32 cellular contexts compared by ENCODE assay signal in the genomic region with DNA sequence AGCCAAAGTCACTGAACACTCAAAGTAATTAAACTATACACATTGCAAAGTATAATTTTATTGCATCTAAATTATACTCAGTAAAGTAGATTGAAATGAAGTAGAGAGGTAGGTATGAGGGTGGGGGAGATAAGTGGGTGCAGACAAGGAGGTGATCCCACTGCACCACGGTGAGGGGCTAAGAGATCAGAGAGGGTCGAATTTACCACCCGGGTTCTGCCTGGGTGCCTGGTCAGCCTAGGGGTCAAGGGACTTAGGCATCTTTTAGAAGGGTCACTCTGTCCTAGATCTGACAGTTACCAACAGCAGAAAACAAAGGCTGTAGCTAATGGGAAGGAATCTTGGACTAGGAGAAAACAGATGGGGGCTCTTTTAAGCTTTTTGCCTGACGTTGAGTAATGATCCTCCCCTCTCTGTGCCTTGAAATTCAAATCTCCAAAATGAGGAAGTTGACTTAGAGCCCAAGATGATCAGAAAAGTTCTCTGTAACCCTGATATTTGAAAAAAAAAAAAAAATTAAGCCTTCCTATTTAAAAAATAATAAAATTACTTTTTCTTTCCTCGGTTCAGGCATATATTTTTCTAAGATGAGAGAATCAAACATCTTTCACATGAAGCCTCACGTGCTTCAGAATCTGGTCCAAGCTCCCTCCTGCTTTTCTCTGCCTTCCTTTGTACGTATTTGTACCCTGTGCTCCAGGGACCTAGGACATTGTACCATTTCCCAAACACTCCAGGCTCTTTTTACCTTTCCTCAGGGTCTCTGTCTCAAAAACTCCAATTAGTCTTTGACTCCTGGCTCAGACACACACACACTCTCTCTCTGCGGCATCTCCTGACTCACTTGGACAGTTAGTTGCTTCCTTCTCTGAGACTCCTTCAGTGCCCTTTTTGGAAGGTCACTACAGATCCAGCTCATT.
"Had no signal": no experiment of that assay in that cellular context is flagged by ENCODE, and none has a peak within 500 bp of the region (broad histone marks: within the 10 kb centered on the region; RNA-seq: fewer than 3 reads in every experiment).

No MANE protein-coding gene starts in this region.

- H3K9ac ChIP-seq: parathyroid adenoma had no signal

- H3K79me2 ChIP-seq: parathyroid adenoma had no signal

- H3K27ac ChIP-seq: gastrocnemius medialis, left ventricle myocardium inferior, parathyroid adenoma, psoas muscle, sigmoid colon, upper lobe of left lung, vagina had no signal

- H3K4me3 Mint-ChIP-seq: activated CD4-positive, alpha-beta T cell treated with anti-CD3 and anti-CD28 coated beads for 36 hours; activated CD8-positive, alpha-beta memory T cell treated with anti-CD3 and anti-CD28 coated beads, Interleukin-2, amount 10 ng/mL, durations not matched to agents 7 days and 5 days; activated CD8-positive, alpha-beta T cell treated with anti-CD3 and anti-CD28 coated beads, Interleukin-2, amount 10 ng/mL, durations not matched to agents 7 days and 5 days; activated naive CD4-positive, alpha-beta T cell treated with anti-CD3 and anti-CD28 coated beads, Interleukin-2, amount 50 U/mL, for 24 hours; activated naive CD8-positive, alpha-beta T cell treated with anti-CD3 and anti-CD28 coated beads, Interleukin-2, amount 50 U/mL, for 24 hours; effector memory CD8-positive, alpha-beta T cell; nephron; stimulated activated memory B cell treated with anti-CD40 and anti-IgM and Interleukin-4, amounts not matched to agents 10 μg/mL and 1 μg/mL and 100 μg/mL, for 72 hours; stimulated activated naive CD8-positive, alpha-beta T cell treated with anti-CD3 and anti-CD28 coated beads, Interleukin-15, amount 100 ng/mL, for 72 hours had no signal

- DNase-seq: activated CD4-positive, alpha-beta T cell treated with anti-CD3 and anti-CD28 coated beads for 36 hours; activated CD4-positive, CD25-positive, alpha-beta regulatory T cell; activated CD8-positive, alpha-beta memory T cell treated with anti-CD3 and anti-CD28 coated beads, Interleukin-2, amount 10 ng/mL, durations not matched to agents 7 days and 5 days; activated CD8-positive, alpha-beta T cell treated with anti-CD3 and anti-CD28 coated beads, Interleukin-2, amount 10 ng/mL, durations not matched to agents 7 days and 5 days; activated naive CD8-positive, alpha-beta T cell treated with anti-CD3 and anti-CD28 coated beads, Interleukin-2, amount 50 U/mL, for 24 hours; activated T-cell treated with anti-CD3 and anti-CD28 coated beads, Interleukin-2, amount 50 U/mL, for 48 hours; amygdala; caudate nucleus; cortex of kidney; effector memory CD8-positive, alpha-beta T cell; erythroblast; gastrocnemius medialis; glutamatergic neuron; left ventricle myocardium inferior; mesendoderm; nucleus accumbens; psoas muscle; sigmoid colon; small intestine; stimulated activated CD4-positive, alpha-beta T cell treated with anti-CD3 and anti-CD28 coated beads, Interleukin-4, amount 100 ng/mL, for 4 hours; stimulated activated CD8-positive, alpha-beta memory T cell treated with anti-CD3 and anti-CD28 coated beads, Interleukin-4, amount 100 ng/mL, for 48 hours; stimulated activated naive CD8-positive, alpha-beta T cell treated with anti-CD3 and anti-CD28 coated beads, Interleukin-15, amount 100 ng/mL, for 72 hours; substantia nigra; T1000; upper lobe of left lung had no signal

- H3K4me1 ChIP-seq: gastrocnemius medialis, parathyroid adenoma, psoas muscle, sigmoid colon, upper lobe of left lung, vagina had no signal

- H3K27me3 ChIP-seq: sigmoid colon, upper lobe of left lung, vagina had no signal

- ATAC-seq: activated CD4-positive, alpha-beta T cell treated with anti-CD3 and anti-CD28 coated beads for 36 hours; activated CD8-positive, alpha-beta memory T cell treated with anti-CD3 and anti-CD28 coated beads, Interleukin-2, amount 10 ng/mL, durations not matched to agents 7 days and 5 days; activated CD8-positive, alpha-beta T cell treated with anti-CD3 and anti-CD28 coated beads, Interleukin-2, amount 10 ng/mL, durations not matched to agents 7 days and 5 days; activated naive CD8-positive, alpha-beta T cell treated with anti-CD3 and anti-CD28 coated beads, Interleukin-2, amount 50 U/mL, for 24 hours; effector memory CD8-positive, alpha-beta T cell; gastrocnemius medialis; psoas muscle; stimulated activated memory B cell treated with anti-CD40 and anti-IgM and Interleukin-4, amounts not matched to agents 10 μg/mL and 1 μg/mL and 100 μg/mL, for 72 hours; stimulated activated naive CD8-positive, alpha-beta T cell treated with anti-CD3 and anti-CD28 coated beads, Interleukin-15, amount 100 ng/mL, for 72 hours had no signal

- H3K36me3 Mint-ChIP-seq: activated CD8-positive, alpha-beta memory T cell treated with anti-CD3 and anti-CD28 coated beads, Interleukin-2, amount 10 ng/mL, durations not matched to agents 7 days and 5 days; activated naive CD4-positive, alpha-beta T cell treated with anti-CD3 and anti-CD28 coated beads, Interleukin-2, amount 50 U/mL, for 24 hours; stimulated activated memory B cell treated with anti-CD40 and anti-IgM and Interleukin-4, amounts not matched to agents 10 μg/mL and 1 μg/mL and 100 μg/mL, for 72 hours had no signal

- H3K4me3 ChIP-seq: gastrocnemius medialis, left ventricle myocardium inferior, lung, psoas muscle, sigmoid colon, upper lobe of left lung, vagina had no signal

- H3K9me3 ChIP-seq: gastrocnemius medialis, psoas muscle, sigmoid colon, upper lobe of left lung, vagina had no signal

- H3K9me3 Mint-ChIP-seq: activated naive CD4-positive, alpha-beta T cell treated with anti-CD3 and anti-CD28 coated beads, Interleukin-2, amount 50 U/mL, for 24 hours; activated naive CD8-positive, alpha-beta T cell treated with anti-CD3 and anti-CD28 coated beads, Interleukin-2, amount 50 U/mL, for 24 hours; activated T-helper 2 cell treated with anti-CD3 and anti-CD28 coated beads, Interferon-gamma antibody, Interleukin-2, Interleukin-4, amounts not matched to agents 10 μg/mL and 5 μg/mL and 100 μg/mL, durations not matched to agents 14 hours and 24 hours and 36 hours; nephron; stimulated activated memory B cell treated with anti-CD40 and anti-IgM and Interleukin-4, amounts not matched to agents 10 μg/mL and 1 μg/mL and 100 μg/mL, for 72 hours; stimulated activated naive CD8-positive, alpha-beta T cell treated with anti-CD3 and anti-CD28 coated beads, Interleukin-15, amount 100 ng/mL, for 72 hours had no signal

- H3K27me3 Mint-ChIP-seq: activated CD8-positive, alpha-beta memory T cell treated with anti-CD3 and anti-CD28 coated beads, Interleukin-2, amount 10 ng/mL, durations not matched to agents 7 days and 5 days; activated naive CD8-positive, alpha-beta T cell treated with anti-CD3 and anti-CD28 coated beads, Interleukin-2, amount 50 U/mL, for 24 hours; effector memory CD8-positive, alpha-beta T cell had no signal

- H3K4me1 Mint-ChIP-seq: activated CD4-positive, alpha-beta T cell treated with anti-CD3 and anti-CD28 coated beads for 36 hours; activated CD8-positive, alpha-beta memory T cell treated with anti-CD3 and anti-CD28 coated beads, Interleukin-2, amount 10 ng/mL, durations not matched to agents 7 days and 5 days; activated naive CD4-positive, alpha-beta T cell treated with anti-CD3 and anti-CD28 coated beads, Interleukin-2, amount 50 U/mL, for 24 hours; activated naive CD8-positive, alpha-beta T cell treated with anti-CD3 and anti-CD28 coated beads, Interleukin-2, amount 50 U/mL, for 24 hours; nephron; stimulated activated memory B cell treated with anti-CD40 and anti-IgM and Interleukin-4, amounts not matched to agents 10 μg/mL and 1 μg/mL and 100 μg/mL, for 72 hours; stimulated activated naive CD8-positive, alpha-beta T cell treated with anti-CD3 and anti-CD28 coated beads, Interleukin-15, amount 100 ng/mL, for 72 hours had no signal

- H3K36me3 ChIP-seq: gastrocnemius medialis, left ventricle myocardium inferior, sigmoid colon, upper lobe of left lung, vagina had no signal

- H2AFZ ChIP-seq: parathyroid adenoma had no signal

- H3K27ac Mint-ChIP-seq: activated CD4-positive, alpha-beta T cell treated with anti-CD3 and anti-CD28 coated beads for 36 hours; activated CD8-positive, alpha-beta memory T cell treated with anti-CD3 and anti-CD28 coated beads, Interleukin-2, amount 10 ng/mL, durations not matched to agents 7 days and 5 days; activated CD8-positive, alpha-beta T cell treated with anti-CD3 and anti-CD28 coated beads, Interleukin-2, amount 10 ng/mL, durations not matched to agents 7 days and 5 days; activated naive CD4-positive, alpha-beta T cell treated with anti-CD3 and anti-CD28 coated beads, Interleukin-2, amount 50 U/mL, for 24 hours; activated naive CD8-positive, alpha-beta T cell treated with anti-CD3 and anti-CD28 coated beads, Interleukin-2, amount 50 U/mL, for 24 hours; activated T-helper 2 cell treated with anti-CD3 and anti-CD28 coated beads, Interferon-gamma antibody, Interleukin-2, Interleukin-4, amounts not matched to agents 10 μg/mL and 5 μg/mL and 100 μg/mL, durations not matched to agents 14 hours and 24 hours and 36 hours; effector memory CD8-positive, alpha-beta T cell; nephron; stimulated activated memory B cell treated with anti-CD40 and anti-IgM and Interleukin-4, amounts not matched to agents 10 μg/mL and 1 μg/mL and 100 μg/mL, for 72 hours; stimulated activated naive CD8-positive, alpha-beta T cell treated with anti-CD3 and anti-CD28 coated beads, Interleukin-15, amount 100 ng/mL, for 72 hours had no signal
